1 cellular context compared by ENCODE assay signal in genomic region chr1:56566040-56566774, GRCh38.
A peak's percentile ranks its signal among the peaks of the same experiment; 100 is the strongest.
TF ChIP-seq lines count a peak whose summit lies in the region.

No MANE protein-coding gene starts in this region.

TF ChIP-seq in HepG2, 621 proteins besides CTCF, POLR2A, EP300 and RAD21 (continued from another document):
- TF ChIP-seq USF2 (IDR thresholded peaks at IDR 0.05; ENCODE audit: low read depth, low read length) (no peak), USF2 (CRISPR knock-in tag; IDR thresholded peaks at IDR 0.05; ENCODE audit: borderline replicate concordance) (no peak; the same call in 1 of the 2 replicates), NFKBIZ (CRISPR knock-in tag; IDR thresholded peaks at IDR 0.05) (no peak), ZBTB49 (CRISPR knock-in tag; IDR thresholded peaks at IDR 0.05; ENCODE audit: borderline replicate concordance) (no peak), ZNF629 (CRISPR knock-in tag; conservative IDR thresholded peaks at IDR 0.05) (0 out of 2 replicates have a peak, but pooled peaks have one; percentile 21), NR2F6 (IDR thresholded peaks at IDR 0.05) (peak; percentile 16; the same call in 1 of the 2 replicates), NR2F6 (CRISPR knock-in tag; IDR thresholded peaks at IDR 0.05) (no peak; the same call in 1 of the 2 replicates), FOXP4 (CRISPR knock-in tag; IDR thresholded peaks at IDR 0.05) (peak; percentile 25; the same call in 1 of the 2 replicates), CCDC6 (CRISPR knock-in tag; IDR thresholded peaks at IDR 0.05) (no peak), NFKB2 (CRISPR knock-in tag; IDR thresholded peaks at IDR 0.05; ENCODE audit: borderline replicate concordance) (no peak), ZEB1 (IDR thresholded peaks at IDR 0.05; ENCODE audit: insufficient replicate concordance, low read depth) (no peak), ZKSCAN8 (CRISPR knock-in tag; IDR thresholded peaks at IDR 0.05; ENCODE audit: borderline replicate concordance) (peak; percentile 76; the same call in 1 of the 2 replicates), ELF3 (CRISPR knock-in tag; IDR thresholded peaks at IDR 0.05) (no peak; the same call in 1 of the 2 replicates), RCOR2 (CRISPR knock-in tag; IDR thresholded peaks at IDR 0.05) (0 out of 2 replicates have a peak, but pooled peaks have one; percentile 7), ZNF784 (CRISPR knock-in tag; IDR thresholded peaks at IDR 0.05; ENCODE audit: borderline replicate concordance) (no peak)
- TF ChIP-seq, protein P1, sequence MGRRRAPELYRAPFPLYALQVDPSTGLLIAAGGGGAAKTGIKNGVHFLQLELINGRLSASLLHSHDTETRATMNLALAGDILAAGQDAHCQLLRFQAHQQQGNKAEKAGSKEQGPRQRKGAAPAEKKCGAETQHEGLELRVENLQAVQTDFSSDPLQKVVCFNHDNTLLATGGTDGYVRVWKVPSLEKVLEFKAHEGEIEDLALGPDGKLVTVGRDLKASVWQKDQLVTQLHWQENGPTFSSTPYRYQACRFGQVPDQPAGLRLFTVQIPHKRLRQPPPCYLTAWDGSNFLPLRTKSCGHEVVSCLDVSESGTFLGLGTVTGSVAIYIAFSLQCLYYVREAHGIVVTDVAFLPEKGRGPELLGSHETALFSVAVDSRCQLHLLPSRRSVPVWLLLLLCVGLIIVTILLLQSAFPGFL (CRISPR knock-in tag; IDR thresholded peaks at IDR 0.05), result no peak
- TF ChIP-seq, protein P2, sequence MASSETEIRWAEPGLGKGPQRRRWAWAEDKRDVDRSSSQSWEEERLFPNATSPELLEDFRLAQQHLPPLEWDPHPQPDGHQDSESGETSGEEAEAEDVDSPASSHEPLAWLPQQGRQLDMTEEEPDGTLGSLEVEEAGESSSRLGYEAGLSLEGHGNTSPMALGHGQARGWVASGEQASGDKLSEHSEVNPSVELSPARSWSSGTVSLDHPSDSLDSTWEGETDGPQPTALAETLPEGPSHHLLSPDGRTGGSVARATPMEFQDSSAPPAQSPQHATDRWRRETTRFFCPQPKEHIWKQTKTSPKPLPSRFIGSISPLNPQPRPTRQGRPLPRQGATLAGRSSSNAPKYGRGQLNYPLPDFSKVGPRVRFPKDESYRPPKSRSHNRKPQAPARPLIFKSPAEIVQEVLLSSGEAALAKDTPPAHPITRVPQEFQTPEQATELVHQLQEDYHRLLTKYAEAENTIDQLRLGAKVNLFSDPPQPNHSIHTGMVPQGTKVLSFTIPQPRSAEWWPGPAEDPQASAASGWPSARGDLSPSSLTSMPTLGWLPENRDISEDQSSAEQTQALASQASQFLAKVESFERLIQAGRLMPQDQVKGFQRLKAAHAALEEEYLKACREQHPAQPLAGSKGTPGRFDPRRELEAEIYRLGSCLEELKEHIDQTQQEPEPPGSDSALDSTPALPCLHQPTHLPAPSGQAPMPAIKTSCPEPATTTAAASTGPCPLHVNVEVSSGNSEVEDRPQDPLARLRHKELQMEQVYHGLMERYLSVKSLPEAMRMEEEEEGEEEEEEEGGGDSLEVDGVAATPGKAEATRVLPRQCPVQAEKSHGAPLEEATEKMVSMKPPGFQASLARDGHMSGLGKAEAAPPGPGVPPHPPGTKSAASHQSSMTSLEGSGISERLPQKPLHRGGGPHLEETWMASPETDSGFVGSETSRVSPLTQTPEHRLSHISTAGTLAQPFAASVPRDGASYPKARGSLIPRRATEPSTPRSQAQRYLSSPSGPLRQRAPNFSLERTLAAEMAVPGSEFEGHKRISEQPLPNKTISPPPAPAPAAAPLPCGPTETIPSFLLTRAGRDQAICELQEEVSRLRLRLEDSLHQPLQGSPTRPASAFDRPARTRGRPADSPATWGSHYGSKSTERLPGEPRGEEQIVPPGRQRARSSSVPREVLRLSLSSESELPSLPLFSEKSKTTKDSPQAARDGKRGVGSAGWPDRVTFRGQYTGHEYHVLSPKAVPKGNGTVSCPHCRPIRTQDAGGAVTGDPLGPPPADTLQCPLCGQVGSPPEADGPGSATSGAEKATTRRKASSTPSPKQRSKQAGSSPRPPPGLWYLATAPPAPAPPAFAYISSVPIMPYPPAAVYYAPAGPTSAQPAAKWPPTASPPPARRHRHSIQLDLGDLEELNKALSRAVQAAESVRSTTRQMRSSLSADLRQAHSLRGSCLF (CRISPR knock-in tag; IDR thresholded peaks at IDR 0.05; ENCODE audit: borderline replicate concordance), result no peak
